29 cellular contexts compared by ENCODE assay signal in the genomic region with DNA sequence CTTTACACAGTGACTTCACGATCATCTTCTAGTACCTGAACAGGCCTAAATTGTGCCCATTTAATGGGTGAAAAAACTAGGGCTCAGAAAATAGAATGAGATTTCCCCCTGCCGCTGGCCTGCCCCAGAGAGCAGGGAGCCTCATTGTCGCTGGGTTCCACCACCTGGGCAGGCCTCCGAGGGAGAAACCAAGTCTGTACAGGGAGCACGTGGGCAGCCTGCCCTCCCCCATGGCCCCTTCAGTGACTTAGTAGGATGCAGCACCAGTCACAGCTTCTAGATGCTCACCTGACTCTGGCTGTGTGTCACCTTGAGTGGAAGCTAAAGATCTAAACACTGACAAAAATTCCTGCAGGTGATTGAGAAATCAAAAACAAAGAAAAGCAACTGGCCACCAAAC.
"Had no signal": no experiment of that assay in that cellular context is flagged by ENCODE, and none has a peak within 500 bp of the region (broad histone marks: within the 10 kb centered on the region; RNA-seq: fewer than 3 reads in every experiment).

No MANE protein-coding gene starts in this region.

- H3K27me3 Mint-ChIP-seq: activated CD8-positive, alpha-beta memory T cell treated with anti-CD3 and anti-CD28 coated beads, Interleukin-2, amount 10 ng/mL, durations not matched to agents 7 days and 5 days; activated CD8-positive, alpha-beta T cell treated with anti-CD3 and anti-CD28 coated beads for 36 hours; activated naive CD8-positive, alpha-beta T cell; central memory CD8-positive, alpha-beta T cell; stimulated activated naive CD8-positive, alpha-beta T cell treated with anti-CD3 and anti-CD28 coated beads, Interleukin-15, Interleukin-2, amounts not matched to agents 100 ng/mL and 50 ng/mL, for 24 hours; T-helper 17 cell; type B pancreatic cell had no signal

- H3K27ac Mint-ChIP-seq: activated CD8-positive, alpha-beta memory T cell treated with anti-CD3 and anti-CD28 coated beads, Interleukin-2, amount 10 ng/mL, durations not matched to agents 7 days and 5 days; activated CD8-positive, alpha-beta T cell treated with anti-CD3 and anti-CD28 coated beads for 36 hours; activated naive CD8-positive, alpha-beta T cell; stimulated activated effector memory CD8-positive, alpha-beta T cell treated with anti-CD3 and anti-CD28 coated beads, Interleukin-12 subunit alpha, Interleukin-12 subunit beta, amount 100 ng/mL, for 72 hours; stimulated activated naive CD8-positive, alpha-beta T cell treated with anti-CD3 and anti-CD28 coated beads, Interleukin-15, Interleukin-2, amounts not matched to agents 100 ng/mL and 50 ng/mL, for 24 hours; T-helper 17 cell; type B pancreatic cell had no signal

- H3K9me3 ChIP-seq: esophagus squamous epithelium, heart right ventricle, lower lobe of right lung, uterus had no signal

- H3K36me3 Mint-ChIP-seq: activated CD8-positive, alpha-beta memory T cell treated with anti-CD3 and anti-CD28 coated beads, Interleukin-2, amount 10 ng/mL, durations not matched to agents 7 days and 5 days; stimulated activated effector memory CD8-positive, alpha-beta T cell treated with anti-CD3 and anti-CD28 coated beads, Interleukin-12 subunit alpha, Interleukin-12 subunit beta, amount 100 ng/mL, for 72 hours; type B pancreatic cell had no signal

- H3K4me1 Mint-ChIP-seq: activated CD8-positive, alpha-beta memory T cell treated with anti-CD3 and anti-CD28 coated beads, Interleukin-2, amount 10 ng/mL, durations not matched to agents 7 days and 5 days had no signal

- H3K4me1 ChIP-seq: esophagus squamous epithelium, lower lobe of right lung, uterus had no signal

- H3K9me3 Mint-ChIP-seq: activated CD8-positive, alpha-beta T cell treated with anti-CD3 and anti-CD28 coated beads for 36 hours; central memory CD8-positive, alpha-beta T cell; stimulated activated effector memory CD8-positive, alpha-beta T cell treated with anti-CD3 and anti-CD28 coated beads, Interleukin-12 subunit alpha, Interleukin-12 subunit beta, amount 100 ng/mL, for 72 hours; stimulated activated naive CD8-positive, alpha-beta T cell treated with anti-CD3 and anti-CD28 coated beads, Interleukin-15, Interleukin-2, amounts not matched to agents 100 ng/mL and 50 ng/mL, for 24 hours; type B pancreatic cell had no signal

- ATAC-seq: activated CD8-positive, alpha-beta memory T cell treated with anti-CD3 and anti-CD28 coated beads, Interleukin-2, amount 10 ng/mL, durations not matched to agents 7 days and 5 days; activated CD8-positive, alpha-beta T cell treated with anti-CD3 and anti-CD28 coated beads for 36 hours; heart right ventricle; right cardiac atrium; stimulated activated effector memory CD8-positive, alpha-beta T cell treated with anti-CD3 and anti-CD28 coated beads, Interleukin-12 subunit alpha, Interleukin-12 subunit beta, amount 100 ng/mL, for 72 hours; T-helper 17 cell had no signal

- H3K4me3 ChIP-seq: esophagus squamous epithelium, heart right ventricle, lower lobe of right lung, uterus had no signal

- DNase-seq: activated CD4-positive, alpha-beta T cell treated with anti-CD3 and anti-CD28 coated beads, Interleukin-2, amount 50 U/mL, for 1 hour; activated CD4-positive, CD25-positive, alpha-beta regulatory T cell treated with anti-CD3 and anti-CD28 coated beads, Interleukin-2, amount 50 U/mL, for 72 hours; activated CD8-positive, alpha-beta memory T cell treated with anti-CD3 and anti-CD28 coated beads, Interleukin-2, amount 10 ng/mL, durations not matched to agents 7 days and 5 days; activated CD8-positive, alpha-beta T cell treated with anti-CD3 and anti-CD28 coated beads for 36 hours; activated naive CD4-positive, alpha-beta T cell; activated T-cell treated with anti-CD3 and anti-CD28 coated beads, Interleukin-2, amount 50 U/mL, for 48 hours; anterior cingulate cortex; effector CD8-positive, alpha-beta T cell; esophagus squamous epithelium; foreskin melanocyte; heart right ventricle; lower lobe of right lung; mesenchymal stem cell; right cardiac atrium; stimulated activated CD4-positive, alpha-beta T cell treated with anti-CD3 and anti-CD28 coated beads, Interleukin-12 subunit alpha, Interleukin-12 subunit beta, amount 100 ng/mL, for 4 hours; stimulated activated CD4-positive, alpha-beta T cell treated with anti-CD3 and anti-CD28 coated beads, Interleukin-4, amount 100 ng/mL, for 24 hours; substantia nigra; T-helper 17 cell; T1000; uterus had no signal

- FAIRE-seq: bronchial epithelial cell, colon, endometrium had no signal

- H3K36me3 ChIP-seq: esophagus squamous epithelium, heart right ventricle, lower lobe of right lung, uterus had no signal

- H3K27ac ChIP-seq: epithelial cell of prostate, esophagus squamous epithelium, uterus had no signal

- H3K4me3 Mint-ChIP-seq: activated CD8-positive, alpha-beta memory T cell treated with anti-CD3 and anti-CD28 coated beads, Interleukin-2, amount 10 ng/mL, durations not matched to agents 7 days and 5 days; activated CD8-positive, alpha-beta T cell treated with anti-CD3 and anti-CD28 coated beads for 36 hours; activated naive CD8-positive, alpha-beta T cell; central memory CD8-positive, alpha-beta T cell; stimulated activated effector memory CD8-positive, alpha-beta T cell treated with anti-CD3 and anti-CD28 coated beads, Interleukin-12 subunit alpha, Interleukin-12 subunit beta, amount 100 ng/mL, for 72 hours; stimulated activated naive CD8-positive, alpha-beta T cell treated with anti-CD3 and anti-CD28 coated beads, Interleukin-15, Interleukin-2, amounts not matched to agents 100 ng/mL and 50 ng/mL, for 24 hours; T-helper 17 cell; type B pancreatic cell had no signal

- H3K27me3 ChIP-seq: esophagus squamous epithelium, heart right ventricle, uterus had no signal
